27 cellular contexts compared by ENCODE assay signal in the genomic region with DNA sequence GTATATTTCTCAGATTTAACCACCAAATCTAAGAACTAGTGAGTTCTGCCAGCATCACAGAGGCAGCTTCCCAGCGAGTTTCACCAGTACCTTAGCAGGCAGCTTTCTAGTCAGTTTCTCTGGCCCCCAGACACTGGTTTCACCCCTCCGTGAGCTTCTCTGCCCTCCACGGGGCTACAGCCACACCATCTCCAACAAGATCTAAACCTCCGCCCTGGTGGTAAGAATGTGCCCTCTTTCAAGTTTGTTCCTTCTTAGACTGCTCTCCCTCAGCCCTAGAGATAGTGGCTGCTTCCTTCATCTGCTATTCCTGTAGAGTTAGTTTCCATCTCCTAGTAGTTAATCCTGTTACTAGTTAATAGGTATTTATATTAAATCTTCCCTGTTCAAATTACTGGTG.
"Had no signal": no experiment of that assay in that cellular context is flagged by ENCODE, and none has a peak within 500 bp of the region (broad histone marks: within the 10 kb centered on the region; RNA-seq: fewer than 3 reads in every experiment).

No MANE protein-coding gene starts in this region.

- H3K27me3 Mint-ChIP-seq: activated naive CD8-positive, alpha-beta T cell; activated T-helper 17 cell treated with anti-CD3 and anti-CD28 coated beads, Interleukin-2, amount 50 U/mL, for 72 hours; stimulated activated naive CD8-positive, alpha-beta T cell treated with anti-CD3 and anti-CD28 coated beads, Interleukin-15, amount 100 ng/mL, for 72 hours had no signal

- H3K27ac Mint-ChIP-seq: activated naive CD8-positive, alpha-beta T cell; activated T-cell treated with anti-CD3 and anti-CD28 coated beads, Interleukin-2, amount 50 U/mL, for 24 hours; activated T-helper 17 cell treated with anti-CD3 and anti-CD28 coated beads, Interleukin-2, amount 50 U/mL, for 72 hours; memory B cell; nephron; T-cell; T-helper 2 cell treated with Interferon-gamma antibody and Interleukin-4, amounts not matched to agents 5 μg/mL and 100 μg/mL, for 36 hours had no signal

- H3K36me3 Mint-ChIP-seq: activated naive CD8-positive, alpha-beta T cell; memory B cell; T-cell had no signal

- H3K4me1 ChIP-seq: adrenal gland, ascending aorta, breast epithelium, pancreas, psoas muscle, tibial artery had no signal

- H3K36me3 ChIP-seq: adrenal gland, ascending aorta, breast epithelium, pancreas, tibial artery had no signal

- H3K4me3 Mint-ChIP-seq: activated naive CD8-positive, alpha-beta T cell; activated T-cell treated with anti-CD3 and anti-CD28 coated beads, Interleukin-2, amount 50 U/mL, for 24 hours; activated T-helper 17 cell treated with anti-CD3 and anti-CD28 coated beads, Interleukin-2, amount 50 U/mL, for 72 hours; memory B cell; nephron; stimulated activated naive CD8-positive, alpha-beta T cell treated with anti-CD3 and anti-CD28 coated beads, Interleukin-15, amount 100 ng/mL, for 72 hours; T-cell; T-helper 2 cell treated with Interferon-gamma antibody and Interleukin-4, amounts not matched to agents 5 μg/mL and 100 μg/mL, for 36 hours had no signal

- H3K9me3 Mint-ChIP-seq: activated T-cell treated with anti-CD3 and anti-CD28 coated beads, Interleukin-2, amount 50 U/mL, for 24 hours; activated T-helper 17 cell treated with anti-CD3 and anti-CD28 coated beads, Interleukin-2, amount 50 U/mL, for 72 hours; stimulated activated naive CD8-positive, alpha-beta T cell treated with anti-CD3 and anti-CD28 coated beads, Interleukin-15, amount 100 ng/mL, for 72 hours; T-cell; T-helper 2 cell treated with Interferon-gamma antibody and Interleukin-4, amounts not matched to agents 5 μg/mL and 100 μg/mL, for 36 hours had no signal

- DNase-seq: activated CD4-positive, alpha-beta T cell treated with anti-CD3 and anti-CD28 coated beads for 1 hour; activated CD4-positive, alpha-beta T cell treated with anti-CD3 and anti-CD28 coated beads, Interleukin-2, amount 50 U/mL, for 1 hour; activated CD8-positive, alpha-beta memory T cell treated with anti-CD3 and anti-CD28 coated beads, Interleukin-2, amount 50 U/mL, for 4 hours; activated naive CD4-positive, alpha-beta T cell; activated T-cell treated with anti-CD3 and anti-CD28 coated beads, Interleukin-2, amount 50 U/mL, for 24 hours; adrenal gland; foreskin fibroblast; islet precursor cell; left colon; pancreas; psoas muscle; right cardiac atrium; stimulated activated CD4-positive, alpha-beta T cell treated with anti-CD3 and anti-CD28 coated beads, Interleukin-12 subunit alpha, Interleukin-12 subunit beta, amount 100 ng/mL, for 4 hours; stimulated activated CD4-positive, alpha-beta T cell treated with anti-CD3 and anti-CD28 coated beads, Interleukin-4, amount 100 ng/mL, for 4 hours; stimulated activated naive CD8-positive, alpha-beta T cell treated with anti-CD3 and anti-CD28 coated beads, Interleukin-15, amount 100 ng/mL, for 72 hours; T-cell; tibial artery had no signal

- H3K27ac ChIP-seq: adrenal gland, ascending aorta, breast epithelium, coronary artery, epithelial cell of prostate, pancreas, psoas muscle, tibial artery, VCaP had no signal

- ATAC-seq: activated T-helper 17 cell treated with anti-CD3 and anti-CD28 coated beads, Interleukin-2, amount 50 U/mL, for 72 hours; left colon; pancreas; psoas muscle; right cardiac atrium; stimulated activated naive CD8-positive, alpha-beta T cell treated with anti-CD3 and anti-CD28 coated beads, Interleukin-15, amount 100 ng/mL, for 72 hours; T-cell had no signal

- H3K4me3 ChIP-seq: adrenal gland, ascending aorta, breast epithelium, coronary artery, pancreas, psoas muscle, tibial artery had no signal

- H3K4me1 Mint-ChIP-seq: activated T-helper 17 cell treated with anti-CD3 and anti-CD28 coated beads, Interleukin-2, amount 50 U/mL, for 72 hours; memory B cell; nephron; stimulated activated naive CD8-positive, alpha-beta T cell treated with anti-CD3 and anti-CD28 coated beads, Interleukin-15, amount 100 ng/mL, for 72 hours; T-cell had no signal

- H3K9me3 ChIP-seq: adrenal gland, ascending aorta, breast epithelium, pancreas, psoas muscle, tibial artery had no signal

- H3K27me3 ChIP-seq: adrenal gland, ascending aorta, pancreas, tibial artery had no signal
